Comparison of ENCODE assay signal across 28 cellular contexts in genomic region chr12:120643574-120643973, GRCh38.
"Had no signal": no experiment of that assay in that cellular context is flagged by ENCODE, and none has a peak within 500 bp of the region (broad histone marks: within the 10 kb centered on the region; RNA-seq: fewer than 3 reads in every experiment).

No MANE protein-coding gene starts in this region.

- H3K4me3 ChIP-seq: stomach, suprapubic skin, testis, thoracic aorta, thyroid gland, tibial artery, tibial nerve, transverse colon, upper lobe of left lung, upper lobe of right lung, uterus, vagina had no signal

- H3K9me3 ChIP-seq: stomach, suprapubic skin, testis, thoracic aorta, thyroid gland, tibial artery, tibial nerve, transverse colon, upper lobe of left lung, upper lobe of right lung, uterus, vagina had no signal

- H3K36me3 ChIP-seq: stomach, suprapubic skin, thoracic aorta, thyroid gland, tibial artery, tibial nerve, transverse colon, upper lobe of left lung, upper lobe of right lung, uterus, vagina had no signal

- H3K27me3 ChIP-seq: testis, thyroid gland, vagina had no signal

- ATAC-seq: stimulated activated effector memory CD8-positive, alpha-beta T cell treated with anti-CD3 and anti-CD28 coated beads, Interleukin-12 subunit alpha, Interleukin-12 subunit beta, amount 100 ng/mL, for 72 hours; stimulated activated memory B cell treated with anti-CD40 and anti-IgM and Interleukin-4, amounts not matched to agents 10 μg/mL and 1 μg/mL and 100 μg/mL, for 72 hours; stimulated activated naive B cell treated with anti-CD40 and anti-IgM and Interleukin-4, amounts not matched to agents 10 μg/mL and 1 μg/mL and 100 μg/mL, for 72 hours; stimulated activated naive CD8-positive, alpha-beta T cell treated with anti-CD3 and anti-CD28 coated beads, Interleukin-15, Interleukin-2, amounts not matched to agents 100 U/mL and 50 U/mL, for 24 hours; upper lobe of right lung had no signal

- H3K4me3 Mint-ChIP-seq: stimulated activated effector memory CD8-positive, alpha-beta T cell treated with anti-CD3 and anti-CD28 coated beads, Interleukin-12 subunit alpha, Interleukin-12 subunit beta, amount 100 ng/mL, for 72 hours; stimulated activated memory B cell treated with anti-CD40 and anti-IgM and Interleukin-4, amounts not matched to agents 10 μg/mL and 1 μg/mL and 100 μg/mL, for 72 hours; stimulated activated naive B cell treated with anti-CD40 and anti-IgM and Interleukin-4, amounts not matched to agents 10 μg/mL and 1 μg/mL and 100 μg/mL, for 72 hours; stimulated activated naive CD8-positive, alpha-beta T cell treated with anti-CD3 and anti-CD28 coated beads, Interleukin-15, Interleukin-2, amounts not matched to agents 100 ng/mL and 50 ng/mL, for 24 hours had no signal

- DNase-seq: stimulated activated CD4-positive, alpha-beta T cell treated with anti-CD3 and anti-CD28 coated beads, Interleukin-2, amount 100 ng/mL, for 48 hours; stimulated activated CD4-positive, alpha-beta T cell treated with anti-CD3 and anti-CD28 coated beads, Interleukin-4, amount 100 ng/mL, for 1 hour; stimulated activated CD4-positive, alpha-beta T cell treated with anti-CD3 and anti-CD28 coated beads, Interleukin-4, amount 100 ng/mL, for 24 hours; stimulated activated CD4-positive, alpha-beta T cell treated with anti-CD3 and anti-CD28 coated beads, Interleukin-4, amount 100 ng/mL, for 4 hours; stimulated activated CD8-positive, alpha-beta memory T cell treated with anti-CD3 and anti-CD28 coated beads, Interleukin-4, amount 100 ng/mL, for 48 hours; stimulated activated naive B cell treated with anti-CD40 and anti-IgM and Interleukin-4, amounts not matched to agents 10 μg/mL and 1 μg/mL and 100 μg/mL, for 72 hours; stimulated activated naive CD4-positive, alpha-beta T cell; stimulated activated naive CD4-positive, alpha-beta T cell treated with Interleukin-2 at 50 U/mL for 16 hours; stimulated activated naive CD8-positive, alpha-beta T cell treated with anti-CD3 and anti-CD28 coated beads, Interleukin-15, Interleukin-2, amounts not matched to agents 100 U/mL and 50 U/mL, for 24 hours; stomach; substantia nigra; testis; thyroid gland; tibial artery; transverse colon; trophoblast cell; upper lobe of left lung; upper lobe of right lung; uterus had no signal

- H3K9me3 Mint-ChIP-seq: stimulated activated effector memory CD8-positive, alpha-beta T cell treated with anti-CD3 and anti-CD28 coated beads, Interleukin-12 subunit alpha, Interleukin-12 subunit beta, amount 100 ng/mL, for 72 hours; stimulated activated memory B cell treated with anti-CD40 and anti-IgM and Interleukin-4, amounts not matched to agents 10 μg/mL and 1 μg/mL and 100 μg/mL, for 72 hours; stimulated activated naive B cell treated with anti-CD40 and anti-IgM and Interleukin-4, amounts not matched to agents 10 μg/mL and 1 μg/mL and 100 μg/mL, for 72 hours; stimulated activated naive CD8-positive, alpha-beta T cell treated with anti-CD3 and anti-CD28 coated beads, Interleukin-15, Interleukin-2, amounts not matched to agents 100 ng/mL and 50 ng/mL, for 24 hours; type B pancreatic cell had no signal

- H3K27ac Mint-ChIP-seq: stimulated activated effector memory CD8-positive, alpha-beta T cell treated with anti-CD3 and anti-CD28 coated beads, Interleukin-12 subunit alpha, Interleukin-12 subunit beta, amount 100 ng/mL, for 72 hours; stimulated activated memory B cell treated with anti-CD40 and anti-IgM and Interleukin-4, amounts not matched to agents 10 μg/mL and 1 μg/mL and 100 μg/mL, for 72 hours; stimulated activated naive B cell treated with anti-CD40 and anti-IgM and Interleukin-4, amounts not matched to agents 10 μg/mL and 1 μg/mL and 100 μg/mL, for 72 hours; stimulated activated naive CD8-positive, alpha-beta T cell treated with anti-CD3 and anti-CD28 coated beads, Interleukin-15, Interleukin-2, amounts not matched to agents 100 ng/mL and 50 ng/mL, for 24 hours; type B pancreatic cell had no signal

- FAIRE-seq: urothelium cell line had no signal

- H3K27ac ChIP-seq: stomach, suprapubic skin, testis, thoracic aorta, thyroid gland, tibial artery, tibial nerve, transverse colon, upper lobe of left lung, upper lobe of right lung, uterus, vagina had no signal
